In the genomic region with DNA sequence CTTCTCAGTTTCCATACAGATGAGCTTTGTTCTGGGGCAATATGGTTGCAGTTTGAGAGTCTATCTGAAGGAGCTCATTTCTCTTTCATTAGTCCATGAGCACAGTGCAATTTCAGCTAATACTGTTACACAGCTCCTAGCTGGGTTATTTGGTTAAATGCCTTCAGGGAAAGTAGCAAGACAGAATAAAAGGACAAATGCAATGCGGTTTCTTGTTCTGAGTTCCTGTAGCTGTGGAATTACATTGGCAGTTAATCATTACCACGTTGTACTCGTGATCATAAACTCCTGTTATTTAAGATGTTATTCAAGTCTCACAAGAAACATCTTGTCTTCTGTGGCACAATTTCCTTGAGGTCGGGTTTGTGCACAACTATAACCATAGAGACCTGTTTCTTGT, we compare ENCODE assay signal across 22 cellular contexts.
"Had no signal": no experiment of that assay in that cellular context is flagged by ENCODE, and none has a peak within 500 bp of the region (broad histone marks: within the 10 kb centered on the region; RNA-seq: fewer than 3 reads in every experiment).

No MANE protein-coding gene starts in this region.

- ATAC-seq: heart left ventricle; left cardiac atrium; left ventricle myocardium superior; natural killer cell treated with Interleukin-12 subunit alpha and Interleukin-12 subunit beta and Interleukin-15 and Interleukin-18, amount 100 ng/mL, for 72 hours; pancreas; sciatic nerve had no signal

- DNase-seq: colonic mucosa; dorsolateral prefrontal cortex; effector memory CD4-positive, alpha-beta T cell; esophagus squamous epithelium; heart left ventricle; hypothalamus; left cardiac atrium; left ventricle myocardium superior; mesenchymal stem cell; midbrain; occipital lobe; pancreas; spleen; stimulated activated CD4-positive, alpha-beta T cell treated with anti-CD3 and anti-CD28 coated beads, Interleukin-15, amount 100 ng/mL, for 24 hours; stimulated activated CD4-positive, alpha-beta T cell treated with anti-CD3 and anti-CD28 coated beads, Interleukin-1b, Interleukin-23, amount 100 ng/mL, for 48 hours; stimulated activated CD4-positive, alpha-beta T cell treated with anti-CD3 and anti-CD28 coated beads, Interleukin-4, amount 100 ng/mL, for 24 hours; tibial artery; upper lobe of left lung; uterus had no signal

- H3K27ac ChIP-seq: colonic mucosa, dorsolateral prefrontal cortex, epithelial cell of prostate, esophagus squamous epithelium, heart left ventricle, pancreas, spleen, tibial artery, upper lobe of left lung, uterus had no signal
